In the genomic region with DNA sequence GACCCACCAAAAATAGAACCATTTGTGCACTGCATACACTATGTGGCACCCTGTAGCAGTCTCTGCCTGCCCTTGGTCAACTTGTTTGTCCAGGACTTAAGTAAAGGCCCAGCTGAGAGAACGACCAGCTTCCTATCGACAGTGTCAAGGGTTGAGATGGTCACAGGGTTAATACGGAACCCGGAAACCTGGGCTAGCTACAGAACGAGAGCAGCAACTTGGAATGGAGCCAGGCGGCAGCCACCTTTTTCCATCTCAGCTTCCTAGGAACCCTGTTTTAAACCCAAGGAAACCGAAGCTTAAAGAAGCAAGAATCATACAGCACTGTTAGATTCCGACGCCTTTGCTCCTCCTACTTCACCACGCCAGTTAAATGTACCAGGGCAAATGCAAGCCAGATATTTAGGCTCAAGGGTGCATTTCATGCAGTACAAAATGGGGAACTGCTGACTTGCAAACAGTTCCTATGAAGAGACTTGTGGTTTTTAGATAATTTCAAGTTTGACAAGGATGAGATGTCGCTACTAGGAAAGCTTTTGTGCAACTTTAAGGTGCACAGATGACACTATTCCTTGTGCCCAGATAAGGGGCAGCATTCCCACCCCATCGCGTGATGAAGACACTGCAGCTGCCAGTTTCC, we compare ENCODE assay signal across 20 cellular contexts. TPM values are rescaled to one million over a fixed set of nuclear protein-coding genes. Genes with fewer than 3 reads are reported as not detected.
DNase-seq lines count a peak whose midpoint lies in the region; ATAC-seq and TF ChIP-seq lines count a peak whose summit lies in the region.
"Had no signal": no experiment of that assay in that cellular context is flagged by ENCODE, and none has a peak within 500 bp of the region (broad histone marks: within the 10 kb centered on the region; RNA-seq: fewer than 3 reads in every experiment).

No MANE protein-coding gene starts in this region.

- no peak overlapping the region for H3K4me3 Mint-ChIP-seq in activated T-cell treated with anti-CD3 and anti-CD28 coated beads, Interleukin-2, amount 50 U/mL, for 24 hours
- peak overlapping the region; percentile 42 for H3K4me3 Mint-ChIP-seq in dendritic cell treated with granulocyte-macrophage colony-stimulating factor and Interleukin-4, amounts not matched to agents 40 ng/mL and 50 ng/mL, for 4 days
- H3K4me3 Mint-ChIP-seq in stimulated activated effector memory CD8-positive, alpha-beta T cell treated with anti-CD3 and anti-CD28 coated beads, Interleukin-12 subunit alpha, Interleukin-12 subunit beta, amount 100 ng/mL, for 72 hours, result no peak overlapping the region
- no peak overlapping the region for H3K4me3 Mint-ChIP-seq in chondrocyte (ENCODE audit: unreplicated experiment)
- no peak overlapping the region for H3K4me3 Mint-ChIP-seq in natural killer cell treated with Interleukin-12 subunit alpha and Interleukin-12 subunit beta and Interleukin-15 and Interleukin-18, amount 100 ng/mL, for 72 hours
- H3K4me3 Mint-ChIP-seq: activated CD4-positive, alpha-beta memory T cell treated with anti-CD3 and anti-CD28 coated beads for 36 hours had no signal

- H3K9me3 Mint-ChIP-seq in activated T-cell treated with anti-CD3 and anti-CD28 coated beads, Interleukin-2, amount 50 U/mL, for 24 hours, result no peaks in the 10 kb centered on the region
- H3K9me3 Mint-ChIP-seq in dendritic cell treated with granulocyte-macrophage colony-stimulating factor and Interleukin-4, amounts not matched to agents 40 ng/mL and 50 ng/mL, for 4 days, result no peaks in the 10 kb centered on the region
- H3K9me3 Mint-ChIP-seq in stimulated activated effector memory CD8-positive, alpha-beta T cell treated with anti-CD3 and anti-CD28 coated beads, Interleukin-12 subunit alpha, Interleukin-12 subunit beta, amount 100 ng/mL, for 72 hours, result no peaks in the 10 kb centered on the region
- no peaks in the 10 kb centered on the region for H3K9me3 Mint-ChIP-seq in chondrocyte (ENCODE audit: low read depth)
- H3K9me3 Mint-ChIP-seq in natural killer cell treated with Interleukin-12 subunit alpha and Interleukin-12 subunit beta and Interleukin-15 and Interleukin-18, amount 100 ng/mL, for 72 hours, result no peaks in the 10 kb centered on the region
- H3K9me3 Mint-ChIP-seq: activated CD4-positive, alpha-beta memory T cell treated with anti-CD3 and anti-CD28 coated beads for 36 hours had no signal

- peak overlapping the region; percentile 82 for H3K27ac Mint-ChIP-seq in activated T-cell treated with anti-CD3 and anti-CD28 coated beads, Interleukin-2, amount 50 U/mL, for 24 hours
- peak overlapping the region; percentile 89 for H3K27ac Mint-ChIP-seq in dendritic cell treated with granulocyte-macrophage colony-stimulating factor and Interleukin-4, amounts not matched to agents 40 ng/mL and 50 ng/mL, for 4 days
- H3K27ac Mint-ChIP-seq in stimulated activated effector memory CD8-positive, alpha-beta T cell treated with anti-CD3 and anti-CD28 coated beads, Interleukin-12 subunit alpha, Interleukin-12 subunit beta, amount 100 ng/mL, for 72 hours, result peak overlapping the region; percentile 48
- H3K27ac Mint-ChIP-seq in chondrocyte (ENCODE audit: unreplicated experiment), result no peak overlapping the region
- no peak overlapping the region for H3K27ac Mint-ChIP-seq in natural killer cell treated with Interleukin-12 subunit alpha and Interleukin-12 subunit beta and Interleukin-15 and Interleukin-18, amount 100 ng/mL, for 72 hours
- H3K27ac Mint-ChIP-seq: activated CD4-positive, alpha-beta memory T cell treated with anti-CD3 and anti-CD28 coated beads for 36 hours had no signal

- intact Hi-C loops in dendritic cell treated with granulocyte-macrophage colony-stimulating factor and Interleukin-4, amounts not matched to agents 40 ng/mL and 50 ng/mL, for 4 days (cut with micrococcal nuclease), result loop anchor here (5.0 kb wide), 1 partner anchor 235 kb away; no protein-coding TSS in a partner anchor

- TF ChIP-seq CTCF in chondrocyte (IDR thresholded peaks at IDR 0.05), result no peak

- peaks cover 3% of the 10 kb centered on the region for H3K4me1 Mint-ChIP-seq in activated T-cell treated with anti-CD3 and anti-CD28 coated beads, Interleukin-2, amount 50 U/mL, for 24 hours (ENCODE audit: low read depth)
- peaks cover 69% of the 10 kb centered on the region for H3K4me1 Mint-ChIP-seq in dendritic cell treated with granulocyte-macrophage colony-stimulating factor and Interleukin-4, amounts not matched to agents 40 ng/mL and 50 ng/mL, for 4 days (ENCODE audit: low read depth)
- H3K4me1 Mint-ChIP-seq in stimulated activated effector memory CD8-positive, alpha-beta T cell treated with anti-CD3 and anti-CD28 coated beads, Interleukin-12 subunit alpha, Interleukin-12 subunit beta, amount 100 ng/mL, for 72 hours, result peaks cover 4% of the 10 kb centered on the region
- no peaks in the 10 kb centered on the region for H3K4me1 Mint-ChIP-seq in chondrocyte (ENCODE audit: low read depth)
- H3K4me1 Mint-ChIP-seq in natural killer cell treated with Interleukin-12 subunit alpha and Interleukin-12 subunit beta and Interleukin-15 and Interleukin-18, amount 100 ng/mL, for 72 hours (ENCODE audit: low read depth in 2 of 2), result peaks cover 0 to 3% of the 10 kb centered on the region in 2 donors

- no peaks in the 10 kb centered on the region for H3K27me3 Mint-ChIP-seq in activated T-cell treated with anti-CD3 and anti-CD28 coated beads, Interleukin-2, amount 50 U/mL, for 24 hours
- H3K27me3 Mint-ChIP-seq in dendritic cell treated with granulocyte-macrophage colony-stimulating factor and Interleukin-4, amounts not matched to agents 40 ng/mL and 50 ng/mL, for 4 days, result no peaks in the 10 kb centered on the region
- H3K27me3 Mint-ChIP-seq in chondrocyte (ENCODE audit: low read depth), result no peaks in the 10 kb centered on the region
- no peaks in the 10 kb centered on the region for H3K27me3 Mint-ChIP-seq in natural killer cell treated with Interleukin-12 subunit alpha and Interleukin-12 subunit beta and Interleukin-15 and Interleukin-18, amount 100 ng/mL, for 72 hours
- H3K27me3 Mint-ChIP-seq: activated CD4-positive, alpha-beta memory T cell treated with anti-CD3 and anti-CD28 coated beads for 36 hours had no signal

- H3K36me3 Mint-ChIP-seq in activated T-cell treated with anti-CD3 and anti-CD28 coated beads, Interleukin-2, amount 50 U/mL, for 24 hours (ENCODE audit: low read depth), result peaks cover 79% of the 10 kb centered on the region
- H3K36me3 Mint-ChIP-seq in dendritic cell treated with granulocyte-macrophage colony-stimulating factor and Interleukin-4, amounts not matched to agents 40 ng/mL and 50 ng/mL, for 4 days (ENCODE audit: low read depth), result peaks cover 85% of the 10 kb centered on the region
- H3K36me3 Mint-ChIP-seq in stimulated activated effector memory CD8-positive, alpha-beta T cell treated with anti-CD3 and anti-CD28 coated beads, Interleukin-12 subunit alpha, Interleukin-12 subunit beta, amount 100 ng/mL, for 72 hours, result peaks cover 91% of the 10 kb centered on the region
- H3K36me3 Mint-ChIP-seq in chondrocyte (ENCODE audit: low read depth), result peaks cover 25% of the 10 kb centered on the region
- no peaks in the 10 kb centered on the region for H3K36me3 Mint-ChIP-seq in natural killer cell treated with Interleukin-12 subunit alpha and Interleukin-12 subunit beta and Interleukin-15 and Interleukin-18, amount 100 ng/mL, for 72 hours

- DNase-seq in activated T-cell treated with anti-CD3 and anti-CD28 coated beads, Interleukin-2, amount 50 U/mL, for 24 hours, result no peak
- no peak for DNase-seq in activated T-cell treated with anti-CD3 and anti-CD28 coated beads, Interleukin-2, amount 50 U/mL, for 1 hour
- peak; percentile 72 for DNase-seq in NOMO-1 treated with DMSO at 0.1 percent for 48 hours (lab: John Stamatoyannopoulos, UW; ENCODE audit: unreplicated experiment)
- DNase-seq in stimulated activated effector memory CD8-positive, alpha-beta T cell treated with anti-CD3 and anti-CD28 coated beads, Interleukin-12 subunit alpha, Interleukin-12 subunit beta, amount 100 ng/mL, for 72 hours (ENCODE audit: low spot score in 2 of 2), result no peak
- DNase-seq in chondrocyte (ENCODE audit: low spot score), result no peak
- no peak for DNase-seq in natural killer cell treated with Interleukin-12 subunit alpha and Interleukin-12 subunit beta and Interleukin-15 and Interleukin-18, amount 100 ng/mL, for 72 hours (ENCODE audit: low spot score)
- DNase-seq in activated CD8-positive, alpha-beta memory T cell treated with anti-CD3 and anti-CD28 coated beads, Interleukin-2, amount 50 U/mL, for 4 hours, result no peak
- DNase-seq: activated CD4-positive, alpha-beta memory T cell treated with anti-CD3 and anti-CD28 coated beads for 36 hours; activated effector memory CD4-positive, alpha-beta T cell treated with Interleukin-2 at 50 U/mL for 16 hours; Caco-2; cortex of kidney; erythroblast; glutamatergic neuron; H7; MG63; sigmoid colon; SJCRH30; T1000 had no signal

- ATAC-seq in stimulated activated effector memory CD8-positive, alpha-beta T cell treated with anti-CD3 and anti-CD28 coated beads, Interleukin-12 subunit alpha, Interleukin-12 subunit beta, amount 100 ng/mL, for 72 hours, result no peak
- no peak for ATAC-seq in natural killer cell treated with Interleukin-12 subunit alpha and Interleukin-12 subunit beta and Interleukin-15 and Interleukin-18, amount 100 ng/mL, for 72 hours

RNA-seq across cellular contexts. Expression of gene SLC66A1, which starts 35.5 kb away (rescaled TPM):
- total RNA-seq in chondrocyte, result 15.7 to 20.1 TPM (median 18.8 TPM) in 3 replicates
- total RNA-seq in natural killer cell treated with Interleukin-12 subunit alpha and Interleukin-12 subunit beta and Interleukin-15 and Interleukin-18, amount 100 ng/mL, for 72 hours, result 10 to 100 TPM; 10.0 to 14.9 TPM

RNA-seq across cellular contexts. Expression of gene AKR7A2, which starts 35.7 kb away (rescaled TPM):
- 46.6 to 48.9 TPM (median 47.1 TPM) in 3 replicates for total RNA-seq in chondrocyte
- total RNA-seq in natural killer cell treated with Interleukin-12 subunit alpha and Interleukin-12 subunit beta and Interleukin-15 and Interleukin-18, amount 100 ng/mL, for 72 hours, result 10 to 100 TPM; 29.6 to 37.7 TPM

RNA-seq across cellular contexts. Expression of gene AKR7A3, which starts 59.1 kb away (rescaled TPM):
- 0.45 to 1.5 TPM (median 0.51 TPM) in 3 replicates for total RNA-seq in chondrocyte
- 1 to 10 TPM in 1 of 2 donors, under 1 TPM in 1; 0.43 to 2.0 TPM for total RNA-seq in natural killer cell treated with Interleukin-12 subunit alpha and Interleukin-12 subunit beta and Interleukin-15 and Interleukin-18, amount 100 ng/mL, for 72 hours
- total RNA-seq: G401 had no signal

Comparison
In these comparisons a context has a peak if more than half of its experiments do, and no peak if none do; other contexts are left out.
1. H3K27ac Mint-ChIP-seq: peak in activated T-cell treated with anti-CD3 and anti-CD28 coated beads, Interleukin-2, amount 50 U/mL, for 24 hours (single experiment), dendritic cell treated with granulocyte-macrophage colony-stimulating factor and Interleukin-4, amounts not matched to agents 40 ng/mL and 50 ng/mL, for 4 days (single experiment) and stimulated activated effector memory CD8-positive, alpha-beta T cell treated with anti-CD3 and anti-CD28 coated beads, Interleukin-12 subunit alpha, Interleukin-12 subunit beta, amount 100 ng/mL, for 72 hours (single experiment); none in chondrocyte (single experiment) and natural killer cell treated with Interleukin-12 subunit alpha and Interleukin-12 subunit beta and Interleukin-15 and Interleukin-18, amount 100 ng/mL, for 72 hours (0 of 2).